21 cellular contexts compared by ENCODE assay signal in genomic region chr1:29546496-29546895, GRCh38.
"Had no signal": no experiment of that assay in that cellular context is flagged by ENCODE, and none has a peak within 500 bp of the region (broad histone marks: within the 10 kb centered on the region; RNA-seq: fewer than 3 reads in every experiment).

No MANE protein-coding gene starts in this region.

- DNase-seq: activated B cell treated with CpG ODN at 0.5 μM for 24 hours; activated CD4-positive, alpha-beta T cell treated with anti-CD3 and anti-CD28 coated beads for 36 hours; activated CD4-positive, alpha-beta T cell treated with anti-CD3 and anti-CD28 coated beads, Interleukin-2, amount 50 U/mL, for 1 hour; activated CD8-positive, alpha-beta T cell treated with anti-CD3 and anti-CD28 coated beads for 36 hours; activated effector memory CD4-positive, alpha-beta T cell treated with Interleukin-2 at 50 U/mL for 16 hours; activated naive CD4-positive, alpha-beta T cell treated with anti-CD3 and anti-CD28 coated beads for 36 hours; activated T-cell treated with anti-CD3 and anti-CD28 coated beads, Interleukin-2, amount 50 U/mL, for 24 hours; brain microvascular endothelial cell; KG1; NCI-H1048; NCI-H146; NCI-H187 treated with DMSO at 0.1 percent for 48 hours; NCI-H2081 treated with DMSO at 0.1 percent for 48 hours; NCI-H446; NCI-H524; SHP77; T-helper 17 cell; T-helper 9 cell had no signal

- H3K9me3 ChIP-seq: Peyer's patch, SJSA1 had no signal

- H3K36me3 ChIP-seq: brain microvascular endothelial cell, Peyer's patch, SJSA1 had no signal

- H3K27me3 ChIP-seq: brain microvascular endothelial cell, Peyer's patch, SJSA1 had no signal

- H3K4me1 ChIP-seq: Peyer's patch, SJSA1 had no signal

- ATAC-seq: activated CD4-positive, alpha-beta T cell treated with anti-CD3 and anti-CD28 coated beads for 36 hours; activated CD8-positive, alpha-beta T cell treated with anti-CD3 and anti-CD28 coated beads for 36 hours; T-helper 17 cell had no signal

- H3K4me3 ChIP-seq: Peyer's patch, SJSA1 had no signal

- H3K27ac ChIP-seq: brain microvascular endothelial cell, Peyer's patch, RWPE1, SJSA1 had no signal
